1 cellular context compared by ENCODE assay signal in the genomic region with DNA sequence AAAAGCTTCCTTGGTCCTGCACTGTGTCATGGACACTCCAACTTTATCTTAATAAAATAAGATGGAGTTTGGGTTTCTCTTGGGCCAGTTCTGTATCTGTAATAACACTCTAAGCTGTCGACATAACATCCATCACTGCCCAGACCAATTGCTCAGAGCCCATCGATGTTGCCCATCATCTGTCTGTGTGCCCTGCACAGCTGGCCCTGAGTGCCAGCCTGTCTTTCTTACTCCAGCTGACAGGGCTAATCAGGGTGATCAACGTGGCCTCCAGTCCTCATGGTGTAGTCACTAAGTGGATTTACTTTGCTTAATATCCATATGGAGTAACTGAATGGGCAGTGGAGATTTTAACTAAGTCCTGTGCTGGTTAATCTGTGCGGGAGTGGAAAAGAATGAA.
TF ChIP-seq lines count a peak whose summit lies in the region.

No MANE protein-coding gene starts in this region.

TF ChIP-seq in SK-N-SH, 30 proteins besides CTCF, POLR2A, EP300 and RAD21 (continued from another document):
- TF ChIP-seq, protein P1, sequence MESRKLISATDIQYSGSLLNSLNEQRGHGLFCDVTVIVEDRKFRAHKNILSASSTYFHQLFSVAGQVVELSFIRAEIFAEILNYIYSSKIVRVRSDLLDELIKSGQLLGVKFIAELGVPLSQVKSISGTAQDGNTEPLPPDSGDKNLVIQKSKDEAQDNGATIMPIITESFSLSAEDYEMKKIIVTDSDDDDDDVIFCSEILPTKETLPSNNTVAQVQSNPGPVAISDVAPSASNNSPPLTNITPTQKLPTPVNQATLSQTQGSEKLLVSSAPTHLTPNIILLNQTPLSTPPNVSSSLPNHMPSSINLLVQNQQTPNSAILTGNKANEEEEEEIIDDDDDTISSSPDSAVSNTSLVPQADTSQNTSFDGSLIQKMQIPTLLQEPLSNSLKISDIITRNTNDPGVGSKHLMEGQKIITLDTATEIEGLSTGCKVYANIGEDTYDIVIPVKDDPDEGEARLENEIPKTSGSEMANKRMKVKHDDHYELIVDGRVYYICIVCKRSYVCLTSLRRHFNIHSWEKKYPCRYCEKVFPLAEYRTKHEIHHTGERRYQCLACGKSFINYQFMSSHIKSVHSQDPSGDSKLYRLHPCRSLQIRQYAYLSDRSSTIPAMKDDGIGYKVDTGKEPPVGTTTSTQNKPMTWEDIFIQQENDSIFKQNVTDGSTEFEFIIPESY (IDR thresholded peaks at IDR 0.05; ENCODE audit: borderline replicate concordance, low read depth): no peak
- TF ChIP-seq FOSL2 (IDR thresholded peaks at IDR 0.05; ENCODE audit: borderline replicate concordance, low read depth) (no peak), TCF12 (IDR thresholded peaks at IDR 0.05) (peak; percentile 73), USF2 (IDR thresholded peaks at IDR 0.05; ENCODE audit: borderline replicate concordance, low read depth, low read length) (no peak), RXRA (IDR thresholded peaks at IDR 0.05; ENCODE audit: borderline replicate concordance, low read depth) (no peak), MXI1 (IDR thresholded peaks at IDR 0.05; ENCODE audit: low read depth, low read length) (peak; percentile 83), USF1 (IDR thresholded peaks at IDR 0.05; ENCODE audit: borderline replicate concordance, low read depth) (no peak), GABPA (IDR thresholded peaks at IDR 0.05; ENCODE audit: low read depth) (no peak), IRF3 (IDR thresholded peaks at IDR 0.05; ENCODE audit: low read depth, low read length) (no peak), REST (IDR thresholded peaks at IDR 0.05; ENCODE audit: low read depth, low read length) (no peak), EZH2phosphoT487 (IDR thresholded peaks at IDR 0.05; ENCODE audit: borderline replicate concordance, low read depth) (no peak), TAF1 (IDR thresholded peaks at IDR 0.05; ENCODE audit: borderline replicate concordance, low read depth, low read length) (no peak), TEAD4 (IDR thresholded peaks at IDR 0.05; ENCODE audit: borderline replicate concordance, insufficient read depth) (no peak), NRF1 (IDR thresholded peaks at IDR 0.05; ENCODE audit: low read depth, low read length) (no peak), RCOR1 (IDR thresholded peaks at IDR 0.05; ENCODE audit: low read length) (peak; percentile 97), ELF1 (IDR thresholded peaks at IDR 0.05) (no peak), MEF2A (IDR thresholded peaks at IDR 0.05; ENCODE audit: borderline replicate concordance, low read depth) (no peak), SMC3 (IDR thresholded peaks at IDR 0.05; ENCODE audit: low read depth, low read length) (no peak), YY1 (IDR thresholded peaks at IDR 0.05; ENCODE audit: low read depth) (no peak), FOXJ3 (CRISPR knock-in tag; IDR thresholded peaks at IDR 0.05) (peak; percentile 92), FOXM1 (IDR thresholded peaks at IDR 0.05; ENCODE audit: low read depth) (no peak), CHD2 (IDR thresholded peaks at IDR 0.05; ENCODE audit: low read length, partially characterized antibody) (peak; percentile 83), GATA2 (CRISPR knock-in tag; IDR thresholded peaks at IDR 0.05) (peak; percentile 99)
- TF ChIP-seq, protein P2, sequence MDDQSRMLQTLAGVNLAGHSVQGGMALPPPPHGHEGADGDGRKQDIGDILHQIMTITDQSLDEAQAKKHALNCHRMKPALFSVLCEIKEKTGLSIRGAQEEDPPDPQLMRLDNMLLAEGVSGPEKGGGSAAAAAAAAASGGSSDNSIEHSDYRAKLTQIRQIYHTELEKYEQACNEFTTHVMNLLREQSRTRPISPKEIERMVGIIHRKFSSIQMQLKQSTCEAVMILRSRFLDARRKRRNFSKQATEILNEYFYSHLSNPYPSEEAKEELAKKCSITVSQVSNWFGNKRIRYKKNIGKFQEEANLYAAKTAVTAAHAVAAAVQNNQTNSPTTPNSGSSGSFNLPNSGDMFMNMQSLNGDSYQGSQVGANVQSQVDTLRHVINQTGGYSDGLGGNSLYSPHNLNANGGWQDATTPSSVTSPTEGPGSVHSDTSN (IDR thresholded peaks at IDR 0.05): peak; percentile 70; the same call in 1 of the 2 replicates
TF ChIP-seq in SK-N-SH: peak in this region for 8.
